In the genomic region with DNA sequence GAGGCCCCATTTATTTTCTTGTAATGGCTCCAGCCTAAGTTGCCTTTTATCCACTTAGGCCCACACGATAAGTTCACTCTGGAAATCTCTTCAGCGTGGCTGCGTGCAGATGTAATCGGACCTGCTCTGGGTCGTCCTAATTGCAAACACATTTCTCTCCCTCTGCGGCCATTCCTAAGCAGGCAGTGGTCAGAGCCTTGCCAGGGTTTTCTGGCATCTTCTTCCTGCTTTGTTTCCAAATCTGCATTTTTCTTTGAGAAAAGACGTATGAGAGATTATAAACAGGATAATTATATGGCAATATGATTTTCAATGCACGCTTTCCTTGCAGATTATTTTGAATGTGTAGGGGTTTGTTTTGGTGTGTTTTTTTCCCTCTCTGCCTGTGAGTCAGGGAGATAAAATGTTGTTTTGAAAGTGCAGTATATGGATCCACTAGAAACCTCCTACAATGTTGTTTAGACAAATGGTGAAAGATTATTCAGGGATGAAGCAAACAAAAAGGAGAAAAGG, we compare ENCODE assay signal across 9 cellular contexts.
DNase-seq lines count a peak whose midpoint lies in the region; ATAC-seq, FAIRE-seq and TF ChIP-seq lines count a peak whose summit lies in the region.
"Had no signal": no experiment of that assay in that cellular context is flagged by ENCODE, and none has a peak within 500 bp of the region (broad histone marks: within the 10 kb centered on the region; RNA-seq: fewer than 3 reads in every experiment).

No MANE protein-coding gene starts in this region.

- TF ChIP-seq RAD21 in HepG2 (CRISPR knock-in tag; IDR thresholded peaks at IDR 0.05) = no peak

- 68% methylated on average over 8 of the region's 8 CpGs for WGBS in right lobe of liver (ENCODE audit: insufficient coverage, low coverage, low lambda C conversion rate, missing lambda C conversion rate)
- 49% methylated on average over 8 of the region's 8 CpGs for WGBS in HepG2 (ENCODE audit: low lambda C conversion rate)

- ATAC-seq in right lobe of liver (no peak), HepG2 (no peak)

- in situ Hi-C loops in HepG2 (cut with HindIII; ENCODE audit: extremely low pct_ligation_motif_present, low pct_unique_long_range_greater_than_20kb) = no loop called here

- H3K27ac ChIP-seq in left ventricle myocardium inferior (replicated peaks) = peak overlapping the region; percentile 69
- no peak overlapping the region for H3K27ac ChIP-seq in WERI-Rb-1
- no peak overlapping the region for H3K27ac ChIP-seq in right lobe of liver
- no peak overlapping the region for H3K27ac ChIP-seq in HepG2 (ENCODE audit: extremely low read length, insufficient read depth, low read length)

- no peaks in the 10 kb centered on the region for H3K4me1 Mint-ChIP-seq in activated CD4-positive, alpha-beta T cell treated with anti-CD3 and anti-CD28 coated beads, Interleukin-2, amount 10 ng/mL, durations not matched to agents 7 days and 5 days

- H3K4me1 ChIP-seq in left ventricle myocardium inferior (peaks cover 36% of the 10 kb centered on the region), right lobe of liver (no peaks in the 10 kb centered on the region), HepG2 (ENCODE audit: insufficient read depth, low read length) (no peaks in the 10 kb centered on the region)

- no TSS peak for BruUV-seq in HepG2 (replicated peaks; lab: Mats Ljungman, UMichigan)

- no peak overlapping the region for H3K4me2 ChIP-seq in HepG2 (ENCODE audit: low read depth, low read length)

- FAIRE-seq in HepG2 (lab: Jason Lieb, UNC) = no peak

- H3K9me3 ChIP-seq in left ventricle myocardium inferior (replicated peaks) (no peaks in the 10 kb centered on the region), WERI-Rb-1 (ENCODE audit: severe bottlenecking) (no peaks in the 10 kb centered on the region), right lobe of liver (no peaks in the 10 kb centered on the region), HepG2 (ENCODE audit: low read length) (no peaks in the 10 kb centered on the region)

- intact Hi-C loops in left ventricle myocardium inferior (cut with micrococcal nuclease) (no loop called here), right lobe of liver (cut with DNase I) (no loop called here), HepG2 (cut with micrococcal nuclease; ENCODE audit: unreplicated experiment) (no loop called here)

- no peak overlapping the region for H3K4me3 Mint-ChIP-seq in activated CD4-positive, alpha-beta T cell treated with anti-CD3 and anti-CD28 coated beads, Interleukin-2, amount 10 ng/mL, durations not matched to agents 7 days and 5 days

- TF ChIP-seq CTCF in left ventricle myocardium inferior (IDR thresholded peaks at IDR 0.05; ENCODE audit: borderline replicate concordance) = no peak
- no peak for TF ChIP-seq CTCF in WERI-Rb-1 (IDR thresholded peaks at IDR 0.05; ENCODE audit: low read depth, low read length)
- TF ChIP-seq CTCF in right lobe of liver (IDR thresholded peaks at IDR 0.05) = no peak
- TF ChIP-seq CTCF in HepG2 (CRISPR knock-in tag; IDR thresholded peaks at IDR 0.05) = no peak

- H3K9me3 Mint-ChIP-seq in activated CD4-positive, alpha-beta T cell treated with anti-CD3 and anti-CD28 coated beads, Interleukin-2, amount 10 ng/mL, durations not matched to agents 7 days and 5 days = no peaks in the 10 kb centered on the region

- H3K4me3 ChIP-seq in left ventricle myocardium inferior (no peak overlapping the region), WERI-Rb-1 (ENCODE audit: low read depth, low read length) (no peak overlapping the region), right lobe of liver (no peak overlapping the region), HepG2 (replicated peaks in 1 of 3; ENCODE audit: insufficient read depth in 1 of 3, low read depth in 2 of 3, low read length in 3 of 3) (no peak overlapping the region)

- TF ChIP-seq POLR2A in right lobe of liver (IDR thresholded peaks at IDR 0.05) = no peak
- TF ChIP-seq POLR2A in HepG2 (IDR thresholded peaks at IDR 0.05; ENCODE audit: insufficient read depth in 1 of 2, low read depth in 2 of 2, low read length in 2 of 2) = no peak

- CTCF ChIA-PET in activated CD4-positive, alpha-beta T cell treated with anti-CD3 and anti-CD28 coated beads, Interleukin-2, amount 10 ng/mL, durations not matched to agents 7 days and 5 days (lab: Charles Lee) = no interaction called here
- CTCF ChIA-PET in HepG2 (lab: Yijun Ruan, JAX; ENCODE audit: low intra/inter-chr PET ratio, low total read pairs) = no interaction called here

- H3K36me3 ChIP-seq in left ventricle myocardium inferior = no peaks in the 10 kb centered on the region
- H3K36me3 ChIP-seq in WERI-Rb-1 = no peaks in the 10 kb centered on the region
- H3K36me3 ChIP-seq in right lobe of liver = no peaks in the 10 kb centered on the region
- no peaks in the 10 kb centered on the region for H3K36me3 ChIP-seq in HepG2 (replicated peaks in 1 of 2; ENCODE audit: control insufficient read depth in 1 of 2, insufficient read depth in 2 of 2, low read length in 2 of 2)

- H3K79me2 ChIP-seq in HepG2 (ENCODE audit: insufficient read depth, low read length) = no peaks in the 10 kb centered on the region

- no peaks in the 10 kb centered on the region for H4K20me1 ChIP-seq in HepG2 (ENCODE audit: insufficient read depth, low read length)

- DNase-seq in EH (ENCODE audit: low read depth) (peak; percentile 98), amniotic stem cell (lab: John Stamatoyannopoulos, UW) (peak; percentile 83), left ventricle myocardium inferior (peak; percentile 28), renal cortical epithelial cell (ENCODE audit: low read depth) (peak; percentile 18), WERI-Rb-1 (no peak), right lobe of liver (no peak), HepG2 (ENCODE audit: low spot score) (no peak)
- DNase-seq in activated CD4-positive, alpha-beta T cell treated with anti-CD3 and anti-CD28 coated beads, Interleukin-2, amount 10 ng/mL, durations not matched to agents 7 days and 5 days = no peak
- DNase-seq: NCI-H1930 had no signal

- POLR2A ChIA-PET in activated CD4-positive, alpha-beta T cell treated with anti-CD3 and anti-CD28 coated beads, Interleukin-2, amount 10 ng/mL, durations not matched to agents 7 days and 5 days (lab: Charles Lee) = no interaction called here
- POLR2A ChIA-PET in HepG2 (lab: Yijun Ruan, JAX) = no interaction called here

- no peak overlapping the region for H3K9ac ChIP-seq in HepG2 (ENCODE audit: insufficient read depth, low read depth, low read length)

- no peaks in the 10 kb centered on the region for H3K27me3 Mint-ChIP-seq in activated CD4-positive, alpha-beta T cell treated with anti-CD3 and anti-CD28 coated beads, Interleukin-2, amount 10 ng/mL, durations not matched to agents 7 days and 5 days

- H3K27me3 ChIP-seq in left ventricle myocardium inferior (ENCODE audit: low read depth) (no peaks in the 10 kb centered on the region), WERI-Rb-1 (ENCODE audit: insufficient read depth, low read depth, severe bottlenecking) (peaks cover 21% of the 10 kb centered on the region), right lobe of liver (no peaks in the 10 kb centered on the region), HepG2 (ENCODE audit: control insufficient read depth in 1 of 2, insufficient read depth in 2 of 2, low read length in 2 of 2) (no peaks in the 10 kb centered on the region)

- no peak overlapping the region for H3K27ac Mint-ChIP-seq in activated CD4-positive, alpha-beta T cell treated with anti-CD3 and anti-CD28 coated beads, Interleukin-2, amount 10 ng/mL, durations not matched to agents 7 days and 5 days

- no peak overlapping the region for H2AFZ ChIP-seq in HepG2 (ENCODE audit: low read length)

- H3K36me3 Mint-ChIP-seq in activated CD4-positive, alpha-beta T cell treated with anti-CD3 and anti-CD28 coated beads, Interleukin-2, amount 10 ng/mL, durations not matched to agents 7 days and 5 days (ENCODE audit: low read depth) = no peaks in the 10 kb centered on the region

- TF ChIP-seq EP300 in HepG2 (IDR thresholded peaks at IDR 0.05; ENCODE audit: low read depth in 2 of 2, low read length in 2 of 2) (no peak), HepG2 (CRISPR knock-in tag; IDR thresholded peaks at IDR 0.05; ENCODE audit: borderline replicate concordance) (no peak)

TF ChIP-seq in HepG2, 621 proteins besides CTCF, POLR2A, EP300 and RAD21 (continues in another document):
- TF ChIP-seq, protein P1, sequence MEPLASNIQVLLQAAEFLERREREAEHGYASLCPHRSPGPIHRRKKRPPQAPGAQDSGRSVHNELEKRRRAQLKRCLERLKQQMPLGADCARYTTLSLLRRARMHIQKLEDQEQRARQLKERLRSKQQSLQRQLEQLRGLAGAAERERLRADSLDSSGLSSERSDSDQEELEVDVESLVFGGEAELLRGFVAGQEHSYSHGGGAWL (CRISPR knock-in tag; IDR thresholded peaks at IDR 0.05) = no peak
- TF ChIP-seq ZFP82 (CRISPR knock-in tag; IDR thresholded peaks at IDR 0.05; ENCODE audit: borderline replicate concordance) (no peak), MIER2 (CRISPR knock-in tag; IDR thresholded peaks at IDR 0.05) (no peak), ZNF615 (CRISPR knock-in tag; IDR thresholded peaks at IDR 0.05; ENCODE audit: borderline replicate concordance) (no peak), SMC3 (IDR thresholded peaks at IDR 0.05; ENCODE audit: low read length) (no peak), ETV5 (CRISPR knock-in tag; IDR thresholded peaks at IDR 0.05; ENCODE audit: borderline replicate concordance) (no peak), STAG1 (CRISPR knock-in tag; IDR thresholded peaks at IDR 0.05) (no peak), KDM5A (IDR thresholded peaks at IDR 0.05; ENCODE audit: borderline replicate concordance, low read length) (no peak)
- TF ChIP-seq, protein P2, sequence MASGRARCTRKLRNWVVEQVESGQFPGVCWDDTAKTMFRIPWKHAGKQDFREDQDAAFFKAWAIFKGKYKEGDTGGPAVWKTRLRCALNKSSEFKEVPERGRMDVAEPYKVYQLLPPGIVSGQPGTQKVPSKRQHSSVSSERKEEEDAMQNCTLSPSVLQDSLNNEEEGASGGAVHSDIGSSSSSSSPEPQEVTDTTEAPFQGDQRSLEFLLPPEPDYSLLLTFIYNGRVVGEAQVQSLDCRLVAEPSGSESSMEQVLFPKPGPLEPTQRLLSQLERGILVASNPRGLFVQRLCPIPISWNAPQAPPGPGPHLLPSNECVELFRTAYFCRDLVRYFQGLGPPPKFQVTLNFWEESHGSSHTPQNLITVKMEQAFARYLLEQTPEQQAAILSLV (CRISPR knock-in tag; IDR thresholded peaks at IDR 0.05; ENCODE audit: borderline replicate concordance) = no peak

Comparison
In these comparisons a context has a peak if more than half of its experiments do, and no peak if none do; other contexts are left out.
1. DNase-seq: peak in EH (single experiment), amniotic stem cell (single experiment), left ventricle myocardium inferior (single experiment) and renal cortical epithelial cell (single experiment); none in activated CD4-positive, alpha-beta T cell treated with anti-CD3 and anti-CD28 coated beads, Interleukin-2, amount 10 ng/mL, durations not matched to agents 7 days and 5 days (single experiment), WERI-Rb-1 (single experiment), right lobe of liver (0 of 3) and HepG2 (single experiment).